1 cellular context compared by ENCODE assay signal in genomic region chr4:109185951-109186350, GRCh38.
TF ChIP-seq lines count a peak whose summit lies in the region.

No MANE protein-coding gene starts in this region.

TF ChIP-seq in GM23338, 12 proteins besides CTCF, POLR2A, EP300 and RAD21 (continued from another document):
- no peak for TF ChIP-seq ETS1 (IDR thresholded peaks at IDR 0.05)
